ENCODE assay signal across 1 cellular context in the genomic region with DNA sequence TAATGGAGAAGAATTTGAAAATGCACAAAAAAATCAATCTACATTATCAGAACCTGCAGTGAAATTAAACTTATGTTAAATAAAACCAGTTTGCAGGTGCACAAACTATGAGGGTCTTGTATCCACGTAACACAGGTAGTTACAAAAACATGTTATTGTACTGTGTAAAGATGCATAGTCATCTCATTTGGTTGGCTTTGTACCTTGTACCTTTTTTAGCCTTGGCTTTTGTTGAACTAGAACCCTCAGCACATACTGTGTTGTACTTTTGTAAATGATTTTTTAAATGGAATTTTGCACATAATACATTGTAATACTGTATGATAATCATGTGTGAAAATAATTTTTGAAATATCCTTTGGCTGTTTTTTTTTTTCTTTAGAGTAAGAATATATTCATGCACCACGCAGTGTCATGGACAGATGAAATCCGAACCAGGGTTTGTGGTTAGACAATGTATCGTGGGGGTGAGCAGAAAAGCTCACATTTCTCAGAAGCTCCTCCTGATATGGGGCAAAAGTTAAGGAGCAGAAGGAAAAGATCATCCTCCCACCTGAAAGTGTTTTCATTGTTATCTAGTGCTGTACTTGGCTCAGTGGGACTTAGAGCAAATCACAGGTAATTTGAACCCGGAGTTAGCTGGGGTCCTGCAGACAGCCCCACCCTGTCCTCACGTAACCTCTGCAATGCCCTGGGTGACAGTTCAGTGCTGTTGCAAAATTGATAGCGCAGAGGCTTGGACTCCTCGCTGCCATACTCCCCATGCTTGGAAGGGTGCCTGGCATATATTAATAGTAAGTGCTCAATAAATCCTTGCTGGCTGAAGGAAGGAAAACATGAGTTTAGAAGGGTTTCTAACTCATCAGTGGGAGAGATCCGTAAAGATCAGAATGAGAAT.
TF ChIP-seq lines count a peak whose summit lies in the region.

No MANE protein-coding gene starts in this region.

TF ChIP-seq in IMR-90, 13 proteins besides CTCF, POLR2A, EP300 and RAD21:
- TF ChIP-seq MAZ (IDR thresholded peaks at IDR 0.05; ENCODE audit: borderline replicate concordance, low read depth, low read length) (no peak), BHLHE40 (IDR thresholded peaks at IDR 0.05; ENCODE audit: low read depth, low read length) (no peak), RCOR1 (IDR thresholded peaks at IDR 0.05; ENCODE audit: insufficient replicate concordance, low read length) (no peak), CEBPB (IDR thresholded peaks at IDR 0.05; ENCODE audit: low read depth, low read length) (no peak), RFX5 (IDR thresholded peaks at IDR 0.05; ENCODE audit: low read depth, low read length) (no peak), MXI1 (IDR thresholded peaks at IDR 0.05; ENCODE audit: borderline replicate concordance, low read depth, low read length) (no peak), CHD1 (IDR thresholded peaks at IDR 0.05; ENCODE audit: low read depth, low read length) (no peak), SMC3 (IDR thresholded peaks at IDR 0.05; ENCODE audit: low read depth, low read length) (no peak), MAFK (IDR thresholded peaks at IDR 0.05; ENCODE audit: low read depth, low read length) (no peak)
- TF ChIP-seq, protein P1, sequence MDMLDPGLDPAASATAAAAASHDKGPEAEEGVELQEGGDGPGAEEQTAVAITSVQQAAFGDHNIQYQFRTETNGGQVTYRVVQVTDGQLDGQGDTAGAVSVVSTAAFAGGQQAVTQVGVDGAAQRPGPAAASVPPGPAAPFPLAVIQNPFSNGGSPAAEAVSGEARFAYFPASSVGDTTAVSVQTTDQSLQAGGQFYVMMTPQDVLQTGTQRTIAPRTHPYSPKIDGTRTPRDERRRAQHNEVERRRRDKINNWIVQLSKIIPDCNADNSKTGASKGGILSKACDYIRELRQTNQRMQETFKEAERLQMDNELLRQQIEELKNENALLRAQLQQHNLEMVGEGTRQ (IDR thresholded peaks at IDR 0.05; ENCODE audit: low read depth, low read length) = no peak
- TF ChIP-seq, protein P2, sequence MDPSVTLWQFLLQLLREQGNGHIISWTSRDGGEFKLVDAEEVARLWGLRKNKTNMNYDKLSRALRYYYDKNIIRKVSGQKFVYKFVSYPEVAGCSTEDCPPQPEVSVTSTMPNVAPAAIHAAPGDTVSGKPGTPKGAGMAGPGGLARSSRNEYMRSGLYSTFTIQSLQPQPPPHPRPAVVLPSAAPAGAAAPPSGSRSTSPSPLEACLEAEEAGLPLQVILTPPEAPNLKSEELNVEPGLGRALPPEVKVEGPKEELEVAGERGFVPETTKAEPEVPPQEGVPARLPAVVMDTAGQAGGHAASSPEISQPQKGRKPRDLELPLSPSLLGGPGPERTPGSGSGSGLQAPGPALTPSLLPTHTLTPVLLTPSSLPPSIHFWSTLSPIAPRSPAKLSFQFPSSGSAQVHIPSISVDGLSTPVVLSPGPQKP (IDR thresholded peaks at IDR 0.05; ENCODE audit: borderline replicate concordance, low read depth, low read length) = no peak
